ENCODE assay signal across 34 cellular contexts in the genomic region with DNA sequence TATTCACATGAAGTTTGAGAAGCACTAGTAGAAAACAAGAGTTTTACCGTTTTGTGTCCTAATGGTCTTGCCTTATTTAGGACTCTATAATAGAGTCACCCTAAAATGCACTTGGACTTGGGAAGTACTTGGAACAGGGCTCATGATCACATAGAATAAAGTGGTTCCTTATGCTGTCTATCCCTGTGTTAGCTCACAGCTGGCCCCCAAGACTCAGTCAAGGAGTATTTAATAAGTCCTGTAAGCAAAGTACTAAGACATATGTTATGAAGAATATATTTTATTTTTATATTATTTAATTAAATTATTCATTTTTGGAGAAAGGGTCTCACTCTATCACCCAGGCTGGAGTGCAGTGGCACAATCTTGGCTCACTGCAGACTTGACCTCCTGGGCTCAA.
"Had no signal": no experiment of that assay in that cellular context is flagged by ENCODE, and none has a peak within 500 bp of the region (broad histone marks: within the 10 kb centered on the region; RNA-seq: fewer than 3 reads in every experiment).

No MANE protein-coding gene starts in this region.

- H3K4me2 ChIP-seq: KMS-11 had no signal

- DNase-seq: Karpas-422, Kasumi-1, MG63, MM.1S, MV-4-11, NCI-H1048, NCI-H1092, NCI-H1092 treated with DMSO at 0.1 percent for 48 hours, NCI-H1105, NCI-H1105 treated with DMSO at 0.1 percent for 48 hours, NCI-H1417, NCI-H1417 treated with DMSO at 0.1 percent for 48 hours, NCI-H1436, NCI-H1436 treated with DMSO at 0.1 percent for 48 hours, NCI-H146, NCI-H1694, NCI-H1694 treated with DMSO at 0.1 percent for 48 hours, NCI-H187, NCI-H187 treated with DMSO at 0.1 percent for 48 hours, NCI-H1930, NCI-H2029, NCI-H2029 treated with DMSO at 0.1 percent for 48 hours, NCI-H2081, NCI-H2081 treated with DMSO at 0.1 percent for 48 hours, NCI-H2107, NCI-H2171, NCI-H2171 treated with DMSO at 0.1 percent for 48 hours, NCI-H2227 treated with DMSO at 0.1 percent for 48 hours, NCI-H226, NCI-H345, NCI-H446, NCI-H446 treated with DMSO at 0.1 percent for 48 hours, NCI-H510A had no signal

- H3K9me3 ChIP-seq: MG63 had no signal

- H3K36me3 ChIP-seq: MG63 had no signal

- H3K27ac ChIP-seq: KMS-11 had no signal

- H3K4me3 ChIP-seq: MG63 had no signal

- H3K27me3 ChIP-seq: MG63 had no signal

- H3K9ac ChIP-seq: KMS-11 had no signal
